Comparison of ENCODE assay signal across 23 cellular contexts in genomic region chr19:3149089-3149488, GRCh38. TPM values are rescaled to one million over a fixed set of nuclear protein-coding genes. Genes with fewer than 3 reads are reported as not detected.
A peak's percentile ranks its signal among the peaks of the same experiment; 100 is the strongest.
DNase-seq lines count a peak whose midpoint lies in the region; ATAC-seq and TF ChIP-seq lines count a peak whose summit lies in the region.
"Had no signal": no experiment of that assay in that cellular context is flagged by ENCODE, and none has a peak within 500 bp of the region (broad histone marks: within the 10 kb centered on the region; RNA-seq: fewer than 3 reads in every experiment).

No MANE protein-coding gene starts in this region.

- H3K4me3 Mint-ChIP-seq in glutamatergic neuron (ENCODE audit: unreplicated experiment) (no peak overlapping the region), type B pancreatic cell (no peak overlapping the region)
- H3K4me3 Mint-ChIP-seq: CD14-positive monocyte had no signal

- peaks cover 1% of the 10 kb centered on the region for H3K27me3 Mint-ChIP-seq in glutamatergic neuron (ENCODE audit: unreplicated experiment)
- peaks cover 6% of the 10 kb centered on the region for H3K27me3 Mint-ChIP-seq in type B pancreatic cell

- peaks cover 28% of the 10 kb centered on the region for H3K9me3 ChIP-seq in BLaER1
- H3K9me3 ChIP-seq: Caco-2, SJSA1 had no signal

- H3K4me1 Mint-ChIP-seq in glutamatergic neuron (ENCODE audit: low read depth, unreplicated experiment) (peaks cover 10% of the 10 kb centered on the region), type B pancreatic cell (ENCODE audit: unreplicated experiment) (no peaks in the 10 kb centered on the region)

- H3K9me3 Mint-ChIP-seq in glutamatergic neuron (ENCODE audit: unreplicated experiment) (peaks cover 9% of the 10 kb centered on the region), type B pancreatic cell (no peaks in the 10 kb centered on the region)
- H3K9me3 Mint-ChIP-seq: CD14-positive monocyte had no signal

- H3K4me1 ChIP-seq in BLaER1: peaks cover 97% of the 10 kb centered on the region
- H3K4me1 ChIP-seq: Caco-2 had no signal

- H3K36me3 Mint-ChIP-seq in glutamatergic neuron (ENCODE audit: unreplicated experiment) (no peaks in the 10 kb centered on the region), type B pancreatic cell (no peaks in the 10 kb centered on the region)

- ATAC-seq in activated CD4-positive, CD25-positive, alpha-beta regulatory T cell treated with anti-CD3 and anti-CD28 coated beads, Interleukin-2, amount 50 U/mL, for 24 hours: no peak
- ATAC-seq: HCT116, PC-3 had no signal

- H4K20me1 ChIP-seq in BLaER1: peaks cover 12% of the 10 kb centered on the region; the same call in 1 of the 2 replicates

- no peaks in the 10 kb centered on the region for H3K27me3 ChIP-seq in BLaER1
- H3K27me3 ChIP-seq in GM06990 (replicated peaks; ENCODE audit: control insufficient read depth, insufficient read depth, low read length): no peaks in the 10 kb centered on the region
- H3K27me3 ChIP-seq: SJSA1 had no signal

- no peak for TF ChIP-seq CTCF in GM06990 (IDR thresholded peaks at IDR 0.05; ENCODE audit: insufficient read depth, low read length, poor library complexity, severe bottlenecking)
- TF ChIP-seq CTCF in RWPE1 (conservative IDR thresholded peaks at IDR 0.05; ENCODE audit: low read depth): no peak
- TF ChIP-seq CTCF in glutamatergic neuron (IDR thresholded peaks at IDR 0.05; ENCODE audit: partially characterized antibody, unreplicated experiment): no peak
- TF ChIP-seq CTCF in type B pancreatic cell (conservative IDR thresholded peaks at IDR 0.05): no peak

- POLR2A ChIA-PET in RWPE1 (lab: Yijun Ruan, JAX; ENCODE audit: low non-redundant PET): no interaction called here

- no peak overlapping the region for H3K4me3 ChIP-seq in BLaER1
- peak overlapping the region; percentile 42; the same call in 1 of the 2 replicates for H3K4me3 ChIP-seq in GM06990 (replicated peaks; ENCODE audit: low read depth, low read length)
- H3K4me3 ChIP-seq: GM23248, SJSA1 had no signal

- H3K36me3 ChIP-seq in BLaER1 (peaks cover 76% of the 10 kb centered on the region), GM06990 (ENCODE audit: control insufficient read depth, insufficient read depth, low read length) (no peaks in the 10 kb centered on the region; the same call in none of the 2 replicates)

- H3K27ac ChIP-seq in BLaER1 (no peak overlapping the region), RWPE1 (peak overlapping the region; percentile 52)
- H3K27ac ChIP-seq: GM23248, HL-60, SJSA1 had no signal

- H3K9ac ChIP-seq in BLaER1: peak overlapping the region; percentile 34; the same call in 1 of the 2 replicates
- H3K9ac ChIP-seq: GM23248 had no signal

- CTCF ChIA-PET in RWPE1 (lab: Yijun Ruan, JAX): no interaction called here

- H3K27ac Mint-ChIP-seq in glutamatergic neuron (ENCODE audit: unreplicated experiment) (peak overlapping the region; percentile 33), type B pancreatic cell (no peak overlapping the region)

- DNase-seq in GM06990 (ENCODE audit: extremely low read depth, insufficient read length): no peak
- DNase-seq in RWPE1 (ENCODE audit: low spot score): no peak
- no peak for DNase-seq in glutamatergic neuron
- DNase-seq in type B pancreatic cell (ENCODE audit: extremely low spot score, unreplicated experiment): no peak
- DNase-seq in ureter (ENCODE audit: low spot score): no peak
- DNase-seq: Caco-2, DMS153, EL, GM23248, KG1, NCI-H1048, NCI-H146, NCI-H2081, NCI-H510A, NCI-H774, PC-3 had no signal

- peak overlapping the region; percentile 71 for H3K4me2 ChIP-seq in BLaER1

RNA-seq across cellular contexts. Expression of gene GNA15, which starts 13.3 kb away (rescaled TPM):
- total RNA-seq in glutamatergic neuron (ENCODE audit: unreplicated experiment) (not detected), type B pancreatic cell (ENCODE audit: low replicate concordance) (1.6 and 3.9 TPM in 2 replicates), ureter (28.5 TPM)
- total RNA-seq: Caco-2, GM23248, PC-3 had no signal

RNA-seq across cellular contexts. Expression of gene S1PR4, which starts 29.5 kb away (rescaled TPM):
- total RNA-seq in glutamatergic neuron (ENCODE audit: unreplicated experiment) (not detected), type B pancreatic cell (ENCODE audit: low replicate concordance) (not detected in 2 replicates), ureter (0.89 TPM)
- total RNA-seq: A673, Caco-2, GM23248, SJSA1 had no signal

RNA-seq across cellular contexts. Expression of gene NCLN, which starts 36.6 kb away (rescaled TPM):
- 54.4 TPM for total RNA-seq in glutamatergic neuron (ENCODE audit: unreplicated experiment)
- 63.9 and 65.8 TPM in 2 replicates for total RNA-seq in type B pancreatic cell (ENCODE audit: low replicate concordance)
- total RNA-seq in ureter: 69.2 TPM

RNA-seq across cellular contexts. Expression of gene GNA11, which starts 54.9 kb away (rescaled TPM):
- total RNA-seq in glutamatergic neuron (ENCODE audit: unreplicated experiment) (32.4 TPM), type B pancreatic cell (ENCODE audit: low replicate concordance) (46.9 and 62.0 TPM in 2 replicates), ureter (68.5 TPM)
